Comparison of ENCODE assay signal across 11 cellular contexts in the genomic region with DNA sequence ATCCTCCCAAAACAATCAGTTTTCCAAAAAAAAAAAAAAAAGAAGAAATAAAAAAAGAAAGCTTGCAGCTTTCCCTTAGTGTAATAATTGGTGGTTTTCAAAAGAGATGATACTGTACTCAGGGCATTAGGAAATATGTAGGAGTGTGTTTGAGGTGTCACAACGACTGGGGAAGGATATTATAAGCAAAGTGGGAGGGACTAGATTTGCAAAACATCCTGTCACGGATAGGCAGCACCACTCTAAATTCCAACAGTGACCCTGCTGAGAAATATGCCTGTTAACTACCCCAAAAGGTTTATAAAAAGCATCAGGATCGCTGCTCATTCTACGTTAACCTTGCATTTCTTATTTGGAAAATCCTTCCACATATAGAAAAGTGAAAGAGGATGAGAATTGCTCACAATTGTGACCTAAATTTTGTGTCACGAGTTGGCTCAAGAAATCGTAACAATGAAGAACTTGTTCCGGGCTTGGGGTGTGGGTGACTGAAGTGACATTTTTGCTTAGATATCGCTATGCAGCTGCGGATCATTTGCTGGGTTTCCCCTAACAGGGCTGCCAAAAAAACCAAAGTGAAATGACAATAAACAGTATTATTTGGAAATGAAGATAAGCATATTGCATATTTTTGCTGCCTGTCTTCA. TPM values are rescaled to one million over a fixed set of nuclear protein-coding genes. Genes with fewer than 3 reads are reported as not detected.
DNase-seq lines count a peak whose midpoint lies in the region; ATAC-seq, FAIRE-seq and TF ChIP-seq lines count a peak whose summit lies in the region.
"Had no signal": no experiment of that assay in that cellular context is flagged by ENCODE, and none has a peak within 500 bp of the region (broad histone marks: within the 10 kb centered on the region; RNA-seq: fewer than 3 reads in every experiment).

No MANE protein-coding gene starts in this region.

- H3K9me3 ChIP-seq in mucosa of descending colon, result no peaks in the 10 kb centered on the region
- no peaks in the 10 kb centered on the region for H3K9me3 ChIP-seq in small intestine (ENCODE audit: control insufficient read depth, low read depth)

- TF ChIP-seq CTCF in AG10803 (conservative IDR thresholded peaks at IDR 0.05; ENCODE audit: low read length) (no peak), choroid plexus epithelial cell (conservative IDR thresholded peaks at IDR 0.05; ENCODE audit: low read depth, low read length) (no peak), mucosa of descending colon (IDR thresholded peaks at IDR 0.05) (no peak)

- intact Hi-C loops in mucosa of descending colon (cut with DNase I, micrococcal nuclease), result loop anchor here in 1 of 2 donors (10.0 kb wide), 1 partner anchor 46 kb away; no protein-coding TSS in a partner anchor

- peak; percentile 79 for DNase-seq in AG10803 (ENCODE audit: low read depth)
- DNase-seq in NOMO-1 (lab: John Stamatoyannopoulos, UW; ENCODE audit: unreplicated experiment in 2 of 2), result peak; percentile 78 to 91
- DNase-seq in choroid plexus epithelial cell (ENCODE audit: low read depth), result peak; percentile 81
- no peak for DNase-seq in mucosa of descending colon
- DNase-seq in small intestine, result no peak
- DNase-seq: DMS153, naive B cell had no signal

- H3K27me3 ChIP-seq in small intestine (ENCODE audit: control insufficient read depth in 2 of 2, insufficient read depth in 2 of 2, low read length in 2 of 2), result no peaks in the 10 kb centered on the region

- H3K4me1 ChIP-seq in mucosa of descending colon (ENCODE audit: low read depth), result peaks cover 9% of the 10 kb centered on the region
- peaks cover 5 to 19% of the 10 kb centered on the region in 2 donors for H3K4me1 ChIP-seq in small intestine (ENCODE audit: control insufficient read depth in 2 of 2, insufficient read depth in 1 of 2, low read depth in 1 of 2, low read length in 1 of 2)

- H3K36me3 ChIP-seq in mucosa of descending colon (ENCODE audit: low read depth) (no peaks in the 10 kb centered on the region), small intestine (ENCODE audit: control insufficient read depth in 2 of 2, insufficient read depth in 2 of 2, low read length in 2 of 2) (peaks cover 2% of the 10 kb centered on the region in 2 donors)

- FAIRE-seq in small intestine (lab: Jason Lieb, UNC), result no peak
- FAIRE-seq: colon had no signal

- H3K27ac ChIP-seq in small intestine (ENCODE audit: low read depth in 1 of 2, low read length in 1 of 2), result peak overlapping the region in 1 of 2 donors; percentile 61

- 43 to 76% (median 63%) methylated on average over 9 of the region's 9 CpGs for WGBS in small intestine, 3 donors

- H3K4me3 ChIP-seq in AG10803 (ENCODE audit: low read length), result no peak overlapping the region; the same call in 1 of the 2 replicates
- H3K4me3 ChIP-seq in choroid plexus epithelial cell (ENCODE audit: low read depth, low read length), result peak overlapping the region; percentile 18
- H3K4me3 ChIP-seq in mucosa of descending colon, result no peak overlapping the region
- no peak overlapping the region for H3K4me3 ChIP-seq in small intestine (ENCODE audit: low read depth in 1 of 2, low read length in 2 of 2)

- ATAC-seq in mucosa of descending colon (peak; percentile 51), HG03378 (IDR thresholded peaks at IDR 0.05; ENCODE audit: unreplicated experiment) (no peak), HG03521 (IDR thresholded peaks at IDR 0.05; ENCODE audit: unreplicated experiment) (no peak), HG03135 (IDR thresholded peaks at IDR 0.05; ENCODE audit: unreplicated experiment) (no peak)

RNA-seq across cellular contexts. Expression of a gene that starts 51.6 kb away (rescaled TPM):
- 10 to 100 TPM; 34.6 to 38.9 (median 37.1) TPM for total RNA-seq in mucosa of descending colon
- 1 to 10 TPM; 8.1 to 9.4 (median 8.9) TPM for polyA plus RNA-seq in small intestine

Comparison
In these comparisons a context has a peak if more than half of its experiments do, and no peak if none do; other contexts are left out.
1. DNase-seq: peak in AG10803 (single experiment), NOMO-1 (2 of 2) and choroid plexus epithelial cell (single experiment); none in mucosa of descending colon (0 of 3) and small intestine (single experiment).